In the genomic region with DNA sequence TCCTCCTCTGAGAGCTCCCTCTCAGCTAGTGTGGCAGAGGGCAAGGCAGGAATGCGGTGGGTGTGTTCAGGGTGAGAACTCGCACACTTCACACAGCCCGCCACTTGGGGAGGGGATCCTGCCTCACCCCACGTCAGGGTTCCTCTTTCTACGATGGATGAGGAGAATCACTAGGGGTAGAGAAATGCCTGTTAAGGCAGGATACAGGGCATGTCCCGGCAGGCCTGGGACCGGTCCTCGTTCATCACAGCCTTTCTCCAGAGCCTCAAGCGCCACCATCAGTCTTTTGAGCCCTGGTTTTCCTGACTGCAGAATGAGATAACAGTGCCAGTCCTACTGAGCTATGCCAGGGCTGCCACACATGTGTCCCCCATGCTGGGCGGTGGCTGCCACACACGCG, we compare ENCODE assay signal across 18 cellular contexts.
DNase-seq lines count a peak whose midpoint lies in the region; ATAC-seq, FAIRE-seq and TF ChIP-seq lines count a peak whose summit lies in the region.
"Had no signal": no experiment of that assay in that cellular context is flagged by ENCODE, and none has a peak within 500 bp of the region (broad histone marks: within the 10 kb centered on the region; RNA-seq: fewer than 3 reads in every experiment).

No MANE protein-coding gene starts in this region.

- H3K27me3 ChIP-seq in bronchial epithelial cell (ENCODE audit: control insufficient read depth, insufficient read depth, low read length) (no peaks in the 10 kb centered on the region), neuronal stem cell (ENCODE audit: control insufficient read depth in 3 of 3, insufficient read depth in 3 of 3, low read depth in 1 of 3, low read length in 3 of 3) (no peaks in the 10 kb centered on the region)
- H3K27me3 ChIP-seq: BLaER1 had no signal

- no peak for TF ChIP-seq CTCF in bronchial epithelial cell (IDR thresholded peaks at IDR 0.05; ENCODE audit: insufficient read depth, low read length, severe bottlenecking)

- no peak overlapping the region for H3K27ac ChIP-seq in neuronal stem cell (replicated peaks; ENCODE audit: low read length)
- H3K27ac ChIP-seq: 22Rv1, BLaER1, HL-60 had no signal

- H3K4ac ChIP-seq in neuronal stem cell (ENCODE audit: low read length) = no peak overlapping the region

- H3K18ac ChIP-seq in neuronal stem cell (ENCODE audit: low read length) = peak overlapping the region; percentile 54

- H3K4me1 ChIP-seq in neuronal stem cell (ENCODE audit: control insufficient read depth in 2 of 2, insufficient read depth in 1 of 2, low read depth in 1 of 2, low read length in 2 of 2) = peaks cover 0 to 16% of the 10 kb centered on the region in 2 donors
- H3K4me1 ChIP-seq: BLaER1, Caco-2 had no signal

- FAIRE-seq in bronchial epithelial cell (lab: Jason Lieb, UNC) = no peak

- peak overlapping the region; percentile 57 for H3K14ac ChIP-seq in neuronal stem cell (ENCODE audit: low read length)

- H2AFZ ChIP-seq in neuronal stem cell (ENCODE audit: low read length) = no peak overlapping the region

- H2AK5ac ChIP-seq in neuronal stem cell (ENCODE audit: low read depth, low read length) = peak overlapping the region; percentile 6

- no peak overlapping the region for H2BK120ac ChIP-seq in neuronal stem cell (ENCODE audit: low read depth, low read length)

- H4K91ac ChIP-seq in neuronal stem cell (ENCODE audit: low read depth, low read length, poor library complexity) = no peak overlapping the region

- peak overlapping the region; percentile 43 for H3K23ac ChIP-seq in neuronal stem cell (ENCODE audit: low read depth, low read length, poor library complexity)

- H3K9ac ChIP-seq in neuronal stem cell (ENCODE audit: low read depth, low read length, poor library complexity) = no peak overlapping the region
- H3K9ac ChIP-seq: BLaER1 had no signal

- H3K9me3 ChIP-seq in neuronal stem cell (replicated peaks in 1 of 2; ENCODE audit: control insufficient read depth in 2 of 2, insufficient read depth in 1 of 2, low read depth in 1 of 2, low read length in 2 of 2) = no peaks in the 10 kb centered on the region
- H3K9me3 ChIP-seq: BLaER1, Caco-2 had no signal

- in situ Hi-C loops in ACHN (cut with HindIII; ENCODE audit: low pct_ligation_motif_present, low pct_unique_long_range_greater_than_20kb, low sequenced_read_pairs) = no loop called here

- H3K4me2 ChIP-seq in neuronal stem cell (ENCODE audit: insufficient read depth, low read length, poor library complexity, severe bottlenecking) = no peak overlapping the region
- H3K4me2 ChIP-seq: BLaER1 had no signal

- no peaks in the 10 kb centered on the region for H3K79me1 ChIP-seq in neuronal stem cell (ENCODE audit: low read depth, low read length)

- no peak overlapping the region for H2BK5ac ChIP-seq in neuronal stem cell (ENCODE audit: low read length)

- peak; percentile 16 for DNase-seq in NCI-H1436 (lab: John Stamatoyannopoulos, UW)
- no peak for DNase-seq in NCI-H1436 treated with DMSO at 0.1 percent for 48 hours (lab: John Stamatoyannopoulos, UW)
- peak; percentile 20 for DNase-seq in NCI-H1694 treated with DMSO at 0.1 percent for 48 hours (lab: John Stamatoyannopoulos, UW)
- peak; percentile 29 for DNase-seq in bronchial epithelial cell (ENCODE audit: low read depth)
- DNase-seq in neuronal stem cell (ENCODE audit: low spot score) = no peak
- no peak for DNase-seq in ACHN
- no peak for DNase-seq in NCI-H2196 (lab: John Stamatoyannopoulos, UW; ENCODE audit: unreplicated experiment)
- DNase-seq: AML-193; Caco-2; CD8-positive, alpha-beta memory T cell; DND-41; GF-D8; HCEC 1CT; HFFc6 had no signal

- H3K4me3 ChIP-seq in bronchial epithelial cell (ENCODE audit: low read depth, low read length) (no peak overlapping the region), neuronal stem cell (ENCODE audit: low read length in 2 of 2) (no peak overlapping the region)
- H3K4me3 ChIP-seq: BLaER1 had no signal

- WGBS in neuronal stem cell (ENCODE audit: extremely low coverage in 2 of 2, insufficient read length in 2 of 2, insufficient replicate concordance in 1 of 2), 2 donors = no CpG with 5 or more reads among the region's 12 CpGs

- no peak overlapping the region for H2BK15ac ChIP-seq in neuronal stem cell (ENCODE audit: low read length)

- H2BK12ac ChIP-seq in neuronal stem cell (ENCODE audit: low read length) = no peak overlapping the region

- no peak overlapping the region for H4K8ac ChIP-seq in neuronal stem cell (ENCODE audit: low read depth, low read length)

- no peak for ATAC-seq in GM18861 (IDR thresholded peaks at IDR 0.05; ENCODE audit: unreplicated experiment)

- H3K36me3 ChIP-seq in bronchial epithelial cell (ENCODE audit: control insufficient read depth, insufficient read depth, low read length) (no peaks in the 10 kb centered on the region), neuronal stem cell (replicated peaks in 1 of 2; ENCODE audit: control insufficient read depth in 2 of 2, insufficient read depth in 2 of 2, low read length in 2 of 2) (no peaks in the 10 kb centered on the region)
- H3K36me3 ChIP-seq: BLaER1 had no signal

Comparison
In these comparisons a context has a peak if more than half of its experiments do, and no peak if none do; other contexts are left out.
1. DNase-seq: peak in NCI-H1436 (single experiment), NCI-H1694 treated with DMSO at 0.1 percent for 48 hours (single experiment) and bronchial epithelial cell (single experiment); none in NCI-H1436 treated with DMSO at 0.1 percent for 48 hours (single experiment), neuronal stem cell (single experiment), ACHN (single experiment) and NCI-H2196 (single experiment).